Comparison of ENCODE assay signal across 1 cellular context in the genomic region with DNA sequence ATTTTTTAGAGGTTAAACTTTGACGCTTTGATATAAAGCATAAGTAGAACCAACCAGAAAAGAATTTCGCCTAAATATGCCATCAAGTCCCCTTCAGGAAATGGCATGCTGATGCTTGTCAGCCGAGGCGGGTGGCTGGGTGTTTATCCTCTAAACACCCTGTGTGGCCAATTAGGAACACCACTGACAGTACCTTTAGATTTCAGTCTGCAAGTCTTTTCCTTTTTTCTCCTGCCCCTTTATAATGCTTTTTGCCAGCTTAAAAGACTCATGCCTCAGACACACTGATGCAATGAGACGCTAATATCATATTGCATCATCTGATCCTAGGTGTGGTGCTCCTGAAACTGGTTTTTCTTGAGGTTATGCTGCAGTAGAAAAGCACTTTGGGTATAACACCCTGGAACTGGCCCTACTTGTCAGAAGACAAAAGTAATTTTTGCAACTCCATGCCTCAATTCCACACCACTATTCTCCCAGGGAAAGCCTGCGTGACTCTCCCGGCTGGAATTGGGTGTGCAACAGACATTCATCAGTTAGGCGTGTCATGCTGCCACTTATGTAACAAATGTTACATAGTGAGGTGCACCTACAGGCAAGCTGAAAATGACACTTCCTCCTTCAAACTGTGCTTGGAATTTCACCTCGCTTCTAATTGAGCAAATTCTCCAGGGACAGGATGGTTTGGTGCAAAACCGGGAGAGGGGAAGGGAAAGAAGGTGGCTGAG.
A peak's percentile ranks its signal among the peaks of the same experiment; 100 is the strongest.
TF ChIP-seq lines count a peak whose summit lies in the region.

No MANE protein-coding gene starts in this region.

TF ChIP-seq in GM12878, 131 proteins besides CTCF, POLR2A, EP300 and RAD21 (continued from another document):
- TF ChIP-seq, protein P1, sequence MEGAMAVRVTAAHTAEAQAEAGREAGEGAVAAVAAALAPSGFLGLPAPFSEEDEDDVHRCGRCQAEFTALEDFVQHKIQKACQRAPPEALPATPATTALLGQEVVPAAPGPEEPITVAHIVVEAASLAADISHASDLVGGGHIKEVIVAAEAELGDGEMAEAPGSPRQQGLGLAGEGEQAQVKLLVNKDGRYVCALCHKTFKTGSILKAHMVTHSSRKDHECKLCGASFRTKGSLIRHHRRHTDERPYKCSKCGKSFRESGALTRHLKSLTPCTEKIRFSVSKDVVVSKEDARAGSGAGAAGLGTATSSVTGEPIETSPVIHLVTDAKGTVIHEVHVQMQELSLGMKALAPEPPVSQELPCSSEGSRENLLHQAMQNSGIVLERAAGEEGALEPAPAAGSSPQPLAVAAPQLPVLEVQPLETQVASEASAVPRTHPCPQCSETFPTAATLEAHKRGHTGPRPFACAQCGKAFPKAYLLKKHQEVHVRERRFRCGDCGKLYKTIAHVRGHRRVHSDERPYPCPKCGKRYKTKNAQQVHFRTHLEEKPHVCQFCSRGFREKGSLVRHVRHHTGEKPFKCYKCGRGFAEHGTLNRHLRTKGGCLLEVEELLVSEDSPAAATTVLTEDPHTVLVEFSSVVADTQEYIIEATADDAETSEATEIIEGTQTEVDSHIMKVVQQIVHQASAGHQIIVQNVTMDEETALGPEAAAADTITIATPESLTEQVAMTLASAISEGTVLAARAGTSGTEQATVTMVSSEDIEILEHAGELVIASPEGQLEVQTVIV (IDR thresholded peaks at IDR 0.05; ENCODE audit: borderline replicate concordance, partially characterized antibody) = no peak
- no peak for TF ChIP-seq SREBF1 (IDR thresholded peaks at IDR 0.05; ENCODE audit: low read length)
- TF ChIP-seq ASH2L (IDR thresholded peaks at IDR 0.05; ENCODE audit: borderline replicate concordance, low read depth) = no peak
- no peak for TF ChIP-seq HCFC1 (IDR thresholded peaks at IDR 0.05; ENCODE audit: low read length)
- TF ChIP-seq IRF4 (IDR thresholded peaks at IDR 0.05; ENCODE audit: low read depth, low read length) = no peak
- TF ChIP-seq, protein P2, sequence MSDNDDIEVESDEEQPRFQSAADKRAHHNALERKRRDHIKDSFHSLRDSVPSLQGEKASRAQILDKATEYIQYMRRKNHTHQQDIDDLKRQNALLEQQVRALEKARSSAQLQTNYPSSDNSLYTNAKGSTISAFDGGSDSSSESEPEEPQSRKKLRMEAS (IDR thresholded peaks at IDR 0.05; ENCODE audit: low read depth, low read length) = no peak
- TF ChIP-seq POU2F2 (IDR thresholded peaks at IDR 0.05; ENCODE audit: borderline replicate concordance, low read depth, low read length) = no peak
- TF ChIP-seq, protein P3, sequence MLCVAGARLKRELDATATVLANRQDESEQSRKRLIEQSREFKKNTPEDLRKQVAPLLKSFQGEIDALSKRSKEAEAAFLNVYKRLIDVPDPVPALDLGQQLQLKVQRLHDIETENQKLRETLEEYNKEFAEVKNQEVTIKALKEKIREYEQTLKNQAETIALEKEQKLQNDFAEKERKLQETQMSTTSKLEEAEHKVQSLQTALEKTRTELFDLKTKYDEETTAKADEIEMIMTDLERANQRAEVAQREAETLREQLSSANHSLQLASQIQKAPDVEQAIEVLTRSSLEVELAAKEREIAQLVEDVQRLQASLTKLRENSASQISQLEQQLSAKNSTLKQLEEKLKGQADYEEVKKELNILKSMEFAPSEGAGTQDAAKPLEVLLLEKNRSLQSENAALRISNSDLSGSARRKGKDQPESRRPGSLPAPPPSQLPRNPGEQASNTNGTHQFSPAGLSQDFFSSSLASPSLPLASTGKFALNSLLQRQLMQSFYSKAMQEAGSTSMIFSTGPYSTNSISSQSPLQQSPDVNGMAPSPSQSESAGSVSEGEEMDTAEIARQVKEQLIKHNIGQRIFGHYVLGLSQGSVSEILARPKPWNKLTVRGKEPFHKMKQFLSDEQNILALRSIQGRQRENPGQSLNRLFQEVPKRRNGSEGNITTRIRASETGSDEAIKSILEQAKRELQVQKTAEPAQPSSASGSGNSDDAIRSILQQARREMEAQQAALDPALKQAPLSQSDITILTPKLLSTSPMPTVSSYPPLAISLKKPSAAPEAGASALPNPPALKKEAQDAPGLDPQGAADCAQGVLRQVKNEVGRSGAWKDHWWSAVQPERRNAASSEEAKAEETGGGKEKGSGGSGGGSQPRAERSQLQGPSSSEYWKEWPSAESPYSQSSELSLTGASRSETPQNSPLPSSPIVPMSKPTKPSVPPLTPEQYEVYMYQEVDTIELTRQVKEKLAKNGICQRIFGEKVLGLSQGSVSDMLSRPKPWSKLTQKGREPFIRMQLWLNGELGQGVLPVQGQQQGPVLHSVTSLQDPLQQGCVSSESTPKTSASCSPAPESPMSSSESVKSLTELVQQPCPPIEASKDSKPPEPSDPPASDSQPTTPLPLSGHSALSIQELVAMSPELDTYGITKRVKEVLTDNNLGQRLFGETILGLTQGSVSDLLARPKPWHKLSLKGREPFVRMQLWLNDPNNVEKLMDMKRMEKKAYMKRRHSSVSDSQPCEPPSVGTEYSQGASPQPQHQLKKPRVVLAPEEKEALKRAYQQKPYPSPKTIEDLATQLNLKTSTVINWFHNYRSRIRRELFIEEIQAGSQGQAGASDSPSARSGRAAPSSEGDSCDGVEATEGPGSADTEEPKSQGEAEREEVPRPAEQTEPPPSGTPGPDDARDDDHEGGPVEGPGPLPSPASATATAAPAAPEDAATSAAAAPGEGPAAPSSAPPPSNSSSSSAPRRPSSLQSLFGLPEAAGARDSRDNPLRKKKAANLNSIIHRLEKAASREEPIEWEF (IDR thresholded peaks at IDR 0.05; ENCODE audit: insufficient replicate concordance, low read depth, low read length) = no peak
- no peak for TF ChIP-seq SMAD1 (IDR thresholded peaks at IDR 0.05; ENCODE audit: low read depth, partially characterized antibody)
- TF ChIP-seq CEBPB (IDR thresholded peaks at IDR 0.05; ENCODE audit: borderline replicate concordance in 1 of 2, low read depth in 2 of 2, low read length in 2 of 2) = peak in 1 of 2 experiments; percentile 18; a peak in 1 of 4 replicates
- TF ChIP-seq RAD51 (IDR thresholded peaks at IDR 0.05) = no peak
- TF ChIP-seq, protein P4, sequence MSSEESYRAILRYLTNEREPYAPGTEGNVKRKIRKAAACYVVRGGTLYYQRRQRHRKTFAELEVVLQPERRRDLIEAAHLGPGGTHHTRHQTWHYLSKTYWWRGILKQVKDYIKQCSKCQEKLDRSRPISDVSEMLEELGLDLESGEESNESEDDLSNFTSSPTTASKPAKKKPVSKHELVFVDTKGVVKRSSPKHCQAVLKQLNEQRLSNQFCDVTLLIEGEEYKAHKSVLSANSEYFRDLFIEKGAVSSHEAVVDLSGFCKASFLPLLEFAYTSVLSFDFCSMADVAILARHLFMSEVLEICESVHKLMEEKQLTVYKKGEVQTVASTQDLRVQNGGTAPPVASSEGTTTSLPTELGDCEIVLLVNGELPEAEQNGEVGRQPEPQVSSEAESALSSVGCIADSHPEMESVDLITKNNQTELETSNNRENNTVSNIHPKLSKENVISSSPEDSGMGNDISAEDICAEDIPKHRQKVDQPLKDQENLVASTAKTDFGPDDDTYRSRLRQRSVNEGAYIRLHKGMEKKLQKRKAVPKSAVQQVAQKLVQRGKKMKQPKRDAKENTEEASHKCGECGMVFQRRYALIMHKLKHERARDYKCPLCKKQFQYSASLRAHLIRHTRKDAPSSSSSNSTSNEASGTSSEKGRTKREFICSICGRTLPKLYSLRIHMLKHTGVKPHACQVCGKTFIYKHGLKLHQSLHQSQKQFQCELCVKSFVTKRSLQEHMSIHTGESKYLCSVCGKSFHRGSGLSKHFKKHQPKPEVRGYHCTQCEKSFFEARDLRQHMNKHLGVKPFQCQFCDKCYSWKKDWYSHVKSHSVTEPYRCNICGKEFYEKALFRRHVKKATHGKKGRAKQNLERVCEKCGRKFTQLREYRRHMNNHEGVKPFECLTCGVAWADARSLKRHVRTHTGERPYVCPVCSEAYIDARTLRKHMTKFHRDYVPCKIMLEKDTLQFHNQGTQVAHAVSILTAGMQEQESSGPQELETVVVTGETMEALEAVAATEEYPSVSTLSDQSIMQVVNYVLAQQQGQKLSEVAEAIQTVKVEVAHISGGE (CRISPR knock-in tag; IDR thresholded peaks at IDR 0.05) = no peak
- TF ChIP-seq SPI1 (IDR thresholded peaks at IDR 0.05; ENCODE audit: borderline replicate concordance, insufficient read depth, low read depth, low read length) = peak; percentile 29; the same call in 1 of the 2 replicates
- TF ChIP-seq KAT2A (conservative IDR thresholded peaks at IDR 0.05; ENCODE audit: control insufficient read depth, low read depth, low read length) = no peak
- no peak for TF ChIP-seq RCOR1 (conservative IDR thresholded peaks at IDR 0.05; ENCODE audit: low read depth, low read length)
- no peak for TF ChIP-seq HDGF (IDR thresholded peaks at IDR 0.05)
- no peak for TF ChIP-seq TCF12 (IDR thresholded peaks at IDR 0.05; ENCODE audit: low read depth, low read length)
- TF ChIP-seq, protein P5, sequence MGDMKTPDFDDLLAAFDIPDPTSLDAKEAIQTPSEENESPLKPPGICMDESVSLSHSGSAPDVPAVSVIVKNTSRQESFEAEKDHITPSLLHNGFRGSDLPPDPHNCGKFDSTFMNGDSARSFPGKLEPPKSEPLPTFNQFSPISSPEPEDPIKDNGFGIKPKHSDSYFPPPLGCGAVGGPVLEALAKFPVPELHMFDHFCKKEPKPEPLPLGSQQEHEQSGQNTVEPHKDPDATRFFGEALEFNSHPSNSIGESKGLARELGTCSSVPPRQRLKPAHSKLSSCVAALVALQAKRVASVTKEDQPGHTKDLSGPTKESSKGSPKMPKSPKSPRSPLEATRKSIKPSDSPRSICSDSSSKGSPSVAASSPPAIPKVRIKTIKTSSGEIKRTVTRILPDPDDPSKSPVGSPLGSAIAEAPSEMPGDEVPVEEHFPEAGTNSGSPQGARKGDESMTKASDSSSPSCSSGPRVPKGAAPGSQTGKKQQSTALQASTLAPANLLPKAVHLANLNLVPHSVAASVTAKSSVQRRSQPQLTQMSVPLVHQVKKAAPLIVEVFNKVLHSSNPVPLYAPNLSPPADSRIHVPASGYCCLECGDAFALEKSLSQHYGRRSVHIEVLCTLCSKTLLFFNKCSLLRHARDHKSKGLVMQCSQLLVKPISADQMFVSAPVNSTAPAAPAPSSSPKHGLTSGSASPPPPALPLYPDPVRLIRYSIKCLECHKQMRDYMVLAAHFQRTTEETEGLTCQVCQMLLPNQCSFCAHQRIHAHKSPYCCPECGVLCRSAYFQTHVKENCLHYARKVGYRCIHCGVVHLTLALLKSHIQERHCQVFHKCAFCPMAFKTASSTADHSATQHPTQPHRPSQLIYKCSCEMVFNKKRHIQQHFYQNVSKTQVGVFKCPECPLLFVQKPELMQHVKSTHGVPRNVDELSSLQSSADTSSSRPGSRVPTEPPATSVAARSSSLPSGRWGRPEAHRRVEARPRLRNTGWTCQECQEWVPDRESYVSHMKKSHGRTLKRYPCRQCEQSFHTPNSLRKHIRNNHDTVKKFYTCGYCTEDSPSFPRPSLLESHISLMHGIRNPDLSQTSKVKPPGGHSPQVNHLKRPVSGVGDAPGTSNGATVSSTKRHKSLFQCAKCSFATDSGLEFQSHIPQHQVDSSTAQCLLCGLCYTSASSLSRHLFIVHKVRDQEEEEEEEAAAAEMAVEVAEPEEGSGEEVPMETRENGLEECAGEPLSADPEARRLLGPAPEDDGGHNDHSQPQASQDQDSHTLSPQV (IDR thresholded peaks at IDR 0.05) = no peak
- no peak for TF ChIP-seq MYC (IDR thresholded peaks at IDR 0.05; ENCODE audit: insufficient read depth, insufficient read length, insufficient replicate concordance, low read length, severe bottlenecking)
- no peak for TF ChIP-seq IRF3 (IDR thresholded peaks at IDR 0.05)
- TF ChIP-seq PML (IDR thresholded peaks at IDR 0.05; ENCODE audit: low read length) = no peak
- peak; percentile 41 for TF ChIP-seq JUNB (IDR thresholded peaks at IDR 0.05)
- no peak for TF ChIP-seq CREB1 (IDR thresholded peaks at IDR 0.05; ENCODE audit: low read depth)
- TF ChIP-seq PAX8 (IDR thresholded peaks at IDR 0.05) = no peak
- no peak for TF ChIP-seq NR2F1 (conservative IDR thresholded peaks at IDR 0.05)
- TF ChIP-seq, protein P6, sequence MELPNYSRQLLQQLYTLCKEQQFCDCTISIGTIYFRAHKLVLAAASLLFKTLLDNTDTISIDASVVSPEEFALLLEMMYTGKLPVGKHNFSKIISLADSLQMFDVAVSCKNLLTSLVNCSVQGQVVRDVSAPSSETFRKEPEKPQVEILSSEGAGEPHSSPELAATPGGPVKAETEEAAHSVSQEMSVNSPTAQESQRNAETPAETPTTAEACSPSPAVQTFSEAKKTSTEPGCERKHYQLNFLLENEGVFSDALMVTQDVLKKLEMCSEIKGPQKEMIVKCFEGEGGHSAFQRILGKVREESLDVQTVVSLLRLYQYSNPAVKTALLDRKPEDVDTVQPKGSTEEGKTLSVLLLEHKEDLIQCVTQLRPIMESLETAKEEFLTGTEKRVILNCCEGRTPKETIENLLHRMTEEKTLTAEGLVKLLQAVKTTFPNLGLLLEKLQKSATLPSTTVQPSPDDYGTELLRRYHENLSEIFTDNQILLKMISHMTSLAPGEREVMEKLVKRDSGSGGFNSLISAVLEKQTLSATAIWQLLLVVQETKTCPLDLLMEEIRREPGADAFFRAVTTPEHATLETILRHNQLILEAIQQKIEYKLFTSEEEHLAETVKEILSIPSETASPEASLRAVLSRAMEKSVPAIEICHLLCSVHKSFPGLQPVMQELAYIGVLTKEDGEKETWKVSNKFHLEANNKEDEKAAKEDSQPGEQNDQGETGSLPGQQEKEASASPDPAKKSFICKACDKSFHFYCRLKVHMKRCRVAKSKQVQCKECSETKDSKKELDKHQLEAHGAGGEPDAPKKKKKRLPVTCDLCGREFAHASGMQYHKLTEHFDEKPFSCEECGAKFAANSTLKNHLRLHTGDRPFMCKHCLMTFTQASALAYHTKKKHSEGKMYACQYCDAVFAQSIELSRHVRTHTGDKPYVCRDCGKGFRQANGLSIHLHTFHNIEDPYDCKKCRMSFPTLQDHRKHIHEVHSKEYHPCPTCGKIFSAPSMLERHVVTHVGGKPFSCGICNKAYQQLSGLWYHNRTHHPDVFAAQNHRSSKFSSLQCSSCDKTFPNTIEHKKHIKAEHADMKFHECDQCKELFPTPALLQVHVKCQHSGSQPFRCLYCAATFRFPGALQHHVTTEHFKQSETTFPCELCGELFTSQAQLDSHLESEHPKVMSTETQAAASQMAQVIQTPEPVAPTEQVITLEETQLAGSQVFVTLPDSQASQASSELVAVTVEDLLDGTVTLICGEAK (IDR thresholded peaks at IDR 0.05; ENCODE audit: borderline replicate concordance) = no peak
- TF ChIP-seq ZNF274 (IDR thresholded peaks at IDR 0.05; ENCODE audit: insufficient read depth, insufficient read length) = no peak
- no peak for TF ChIP-seq CBX5 (IDR thresholded peaks at IDR 0.05; ENCODE audit: low read depth)
TF ChIP-seq in GM12878: peak in this region for 4.
